ENCODE assay signal across 34 cellular contexts in genomic region chr15:54226455-54226854, GRCh38.
"Had no signal": no experiment of that assay in that cellular context is flagged by ENCODE, and none has a peak within 500 bp of the region (broad histone marks: within the 10 kb centered on the region; RNA-seq: fewer than 3 reads in every experiment).

No MANE protein-coding gene starts in this region.

- H3K9ac ChIP-seq: KMS-11 had no signal

- DNase-seq: Karpas-422, Kasumi-1, KG1, MG63, MM.1S, MV-4-11, NCI-H1048, NCI-H1092, NCI-H1092 treated with DMSO at 0.1 percent for 48 hours, NCI-H1105, NCI-H1105 treated with DMSO at 0.1 percent for 48 hours, NCI-H1417, NCI-H1417 treated with DMSO at 0.1 percent for 48 hours, NCI-H1436, NCI-H1436 treated with DMSO at 0.1 percent for 48 hours, NCI-H146, NCI-H1694, NCI-H1694 treated with DMSO at 0.1 percent for 48 hours, NCI-H187, NCI-H187 treated with DMSO at 0.1 percent for 48 hours, NCI-H1930, NCI-H2029, NCI-H2029 treated with DMSO at 0.1 percent for 48 hours, NCI-H2081, NCI-H2081 treated with DMSO at 0.1 percent for 48 hours, NCI-H2107, NCI-H2171, NCI-H2171 treated with DMSO at 0.1 percent for 48 hours, NCI-H2227 treated with DMSO at 0.1 percent for 48 hours, NCI-H226, NCI-H345, NCI-H446, NCI-H446 treated with DMSO at 0.1 percent for 48 hours had no signal

- H3K4me3 ChIP-seq: MG63 had no signal

- H3K27ac ChIP-seq: KMS-11 had no signal

- H3K36me3 ChIP-seq: MG63 had no signal

- H3K4me2 ChIP-seq: KMS-11 had no signal

- H3K9me3 ChIP-seq: MG63 had no signal

- H3K27me3 ChIP-seq: MG63 had no signal
